ENCODE assay signal across 18 cellular contexts in the genomic region with DNA sequence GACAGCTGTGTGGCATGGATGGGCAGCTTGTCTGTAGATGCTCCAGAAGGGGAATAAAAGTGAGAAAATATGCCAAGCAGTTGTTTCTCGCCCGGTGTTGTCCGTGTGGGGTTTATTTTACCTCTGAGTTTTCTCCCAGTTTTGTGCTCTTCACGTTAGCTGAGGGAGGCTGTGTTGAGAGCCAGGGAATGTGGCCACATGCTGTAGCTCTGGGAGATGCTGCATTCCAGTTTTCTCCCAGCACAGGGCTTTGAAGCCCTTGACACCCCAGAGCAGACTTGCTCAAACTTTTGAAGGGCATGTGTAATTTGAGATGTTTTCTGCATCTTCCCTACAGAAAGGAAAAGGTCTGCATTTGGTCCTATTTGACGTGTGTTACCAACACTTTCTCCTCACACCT.
DNase-seq lines count a peak whose midpoint lies in the region; ATAC-seq and TF ChIP-seq lines count a peak whose summit lies in the region.
"Had no signal": no experiment of that assay in that cellular context is flagged by ENCODE, and none has a peak within 500 bp of the region (broad histone marks: within the 10 kb centered on the region; RNA-seq: fewer than 3 reads in every experiment).

No MANE protein-coding gene starts in this region.

- H3K27ac ChIP-seq in AG04450 (ENCODE audit: low read depth, low read length) (peak overlapping the region; percentile 52), IMR-90 (ENCODE audit: insufficient read depth, low read length) (no peak overlapping the region), osteoblast (ENCODE audit: low read depth, low read length) (peak overlapping the region; percentile 47)

- no peaks in the 10 kb centered on the region for H3K9me3 ChIP-seq in AG04450 (ENCODE audit: control insufficient read depth, insufficient read depth, low read length)
- H3K9me3 ChIP-seq in IMR-90 (ENCODE audit: control insufficient read depth, insufficient read depth, low read length), result no peaks in the 10 kb centered on the region
- H3K9me3 ChIP-seq in osteoblast (ENCODE audit: low read depth, low read length), result no peaks in the 10 kb centered on the region
- H3K9me3 ChIP-seq: MG63 had no signal

- H3K79me2 ChIP-seq in osteoblast (ENCODE audit: insufficient read depth, low read length), result peaks cover 87% of the 10 kb centered on the region

- H2BK20ac ChIP-seq in IMR-90 (ENCODE audit: low read depth, low read length), result no peak overlapping the region

- H3K18ac ChIP-seq in IMR-90 (ENCODE audit: low read depth, low read length), result no peak overlapping the region

- peaks cover 7% of the 10 kb centered on the region for H3K36me3 ChIP-seq in IMR-90 (ENCODE audit: control insufficient read depth, insufficient read depth, low read length)
- H3K36me3 ChIP-seq in osteoblast (ENCODE audit: insufficient read depth, low read length), result peaks cover 18% of the 10 kb centered on the region

- dilution Hi-C loops in IMR-90 (cut with HindIII; ENCODE audit: low sequenced_read_pairs, unreplicated experiment), result no loop called here

- H3K79me1 ChIP-seq in IMR-90 (ENCODE audit: low read depth in 1 of 2, low read length in 2 of 2), result peaks cover 51 to 89% of the 10 kb centered on the region in 2 experiments

- H3K14ac ChIP-seq in IMR-90 (replicated peaks; ENCODE audit: low read depth, low read length), result peak overlapping the region; percentile 45; the same call in 1 of the 2 replicates

- no peak overlapping the region for H3K27ac Mint-ChIP-seq in natural killer cell
- H3K27ac Mint-ChIP-seq: activated naive CD4-positive, alpha-beta T cell treated with anti-CD3 and anti-CD28 coated beads, Interleukin-2, amount 50 U/mL, for 24 hours; T-cell had no signal

- peaks cover 35% of the 10 kb centered on the region for H3K9me1 ChIP-seq in IMR-90 (ENCODE audit: insufficient read depth, low read length)

- H3K9ac ChIP-seq in IMR-90 (ENCODE audit: low read depth, low read length), result no peak overlapping the region

- H2AK5ac ChIP-seq in IMR-90 (ENCODE audit: low read depth, low read length), result no peak overlapping the region

- no peak overlapping the region for H4K8ac ChIP-seq in IMR-90 (ENCODE audit: low read depth in 2 of 2, low read length in 2 of 2)

- H3K56ac ChIP-seq in IMR-90 (ENCODE audit: extremely low read depth, insufficient read depth, low read length), result no peak overlapping the region

- H4K5ac ChIP-seq in IMR-90 (ENCODE audit: low read depth, low read length), result no peak overlapping the region

- no CpG with 5 or more reads among the region's 5 CpGs for WGBS in IMR-90 (ENCODE audit: extremely low coverage in 2 of 2, insufficient read length in 1 of 2), 2 experiments

- H2BK5ac ChIP-seq in IMR-90 (ENCODE audit: low read depth, low read length, poor library complexity, severe bottlenecking), result no peak overlapping the region

- 0 out of 2 replicates have a peak overlapping the region, but pooled peaks have one; percentile 56 for H3K23ac ChIP-seq in IMR-90 (ENCODE audit: low read depth, low read length)

- intact Hi-C loops in IMR-90 (cut with micrococcal nuclease) (no loop called here), natural killer cell (cut with micrococcal nuclease) (no loop called here)

- H3K36me3 Mint-ChIP-seq in natural killer cell, result peaks cover 1% of the 10 kb centered on the region

- peak overlapping the region; percentile 20 for H4K91ac ChIP-seq in IMR-90 (ENCODE audit: insufficient read depth, low read depth, low read length)

- H4K20me1 ChIP-seq in IMR-90 (ENCODE audit: insufficient read depth, low read length) (peaks cover 51% of the 10 kb centered on the region), osteoblast (ENCODE audit: insufficient read depth, low read length) (peaks cover 8% of the 10 kb centered on the region)

- TF ChIP-seq RAD21 in IMR-90 (IDR thresholded peaks at IDR 0.05; ENCODE audit: low read length), result no peak

- TF ChIP-seq CTCF in AG04450 (IDR thresholded peaks at IDR 0.05; ENCODE audit: low read depth, low read length) (no peak), IMR-90 (conservative IDR thresholded peaks at IDR 0.05; ENCODE audit: low read depth, low read length) (no peak), osteoblast (IDR thresholded peaks at IDR 0.05; ENCODE audit: extremely low read depth, low read depth, low read length) (no peak), natural killer cell (IDR thresholded peaks at IDR 0.05) (no peak)

- no peak overlapping the region for H3K4me3 Mint-ChIP-seq in natural killer cell
- H3K4me3 Mint-ChIP-seq: activated naive CD4-positive, alpha-beta T cell treated with anti-CD3 and anti-CD28 coated beads, Interleukin-2, amount 50 U/mL, for 24 hours; activated T-cell treated with anti-CD3 and anti-CD28 coated beads, Interleukin-2, amount 50 U/mL, for 4 hours; T-cell had no signal

- H3K4me3 ChIP-seq in AG04450 (ENCODE audit: low read depth, low read length), result no peak overlapping the region
- H3K4me3 ChIP-seq in IMR-90 (ENCODE audit: insufficient read depth, low read depth, low read length), result no peak overlapping the region
- no peak overlapping the region for H3K4me3 ChIP-seq in osteoblast (ENCODE audit: insufficient read depth, low read length)
- H3K4me3 ChIP-seq: MG63 had no signal

- H3K27me3 Mint-ChIP-seq in natural killer cell (ENCODE audit: low read depth in 2 of 2), result no peaks in the 10 kb centered on the region
- H3K27me3 Mint-ChIP-seq: activated naive CD4-positive, alpha-beta T cell treated with anti-CD3 and anti-CD28 coated beads, Interleukin-2, amount 50 U/mL, for 24 hours; T-cell had no signal

- H2AFZ ChIP-seq in IMR-90 (replicated peaks; ENCODE audit: low read length, poor library complexity) (no peak overlapping the region), osteoblast (ENCODE audit: low read length) (no peak overlapping the region)

- in situ Hi-C loops in IMR-90 (cut with MboI; ENCODE audit: low sequenced_read_pairs), result no loop called here

- H3K4me1 Mint-ChIP-seq in natural killer cell, result peaks cover 17 to 26% of the 10 kb centered on the region in 2 donors

- H2AK9ac ChIP-seq in IMR-90 (replicated peaks; ENCODE audit: low read depth, low read length, poor library complexity), result peak overlapping the region; percentile 23

- DNase-seq in AG04450 (ENCODE audit: low read depth, low spot score), result no peak
- DNase-seq in IMR-90, result peak; percentile 36
- DNase-seq in fibroblast of peridontal ligament (ENCODE audit: extremely low read depth), result peak; percentile 31
- DNase-seq in osteoblast (ENCODE audit: insufficient read length, low spot score, missing footprints), result no peak
- DNase-seq in MV-4-11 (lab: John Stamatoyannopoulos, UW), result no peak
- DNase-seq in NCI-H1092 (lab: John Stamatoyannopoulos, UW), result no peak
- DNase-seq in NCI-H146 treated with DMSO at 0.1 percent for 48 hours (lab: John Stamatoyannopoulos, UW; ENCODE audit: unreplicated experiment), result no peak
- no peak for DNase-seq in natural killer cell
- DNase-seq: ACHN; activated CD4-positive, alpha-beta T cell treated with anti-CD3 and anti-CD28 coated beads, Interleukin-2, amount 50 U/mL, for 48 hours; activated T-cell treated with anti-CD3 and anti-CD28 coated beads, Interleukin-2, amount 50 U/mL, for 4 hours; effector CD8-positive, alpha-beta T cell; MG63; NCI-H187 treated with DMSO at 0.1 percent for 48 hours; posterior cingulate gyrus; stimulated activated naive CD4-positive, alpha-beta T cell treated with Interleukin-2 at 50 U/mL for 16 hours; T-cell had no signal

- no peaks in the 10 kb centered on the region for H3K27me3 ChIP-seq in AG04450 (ENCODE audit: control insufficient read depth, insufficient read depth, low read length)
- no peaks in the 10 kb centered on the region for H3K27me3 ChIP-seq in IMR-90 (ENCODE audit: control insufficient read depth, insufficient read depth, low read length)
- H3K27me3 ChIP-seq in osteoblast (ENCODE audit: insufficient read depth, low read length), result no peaks in the 10 kb centered on the region
- H3K27me3 ChIP-seq: MG63 had no signal

- no peaks in the 10 kb centered on the region for H3K9me3 Mint-ChIP-seq in natural killer cell
- H3K9me3 Mint-ChIP-seq: activated naive CD4-positive, alpha-beta T cell treated with anti-CD3 and anti-CD28 coated beads, Interleukin-2, amount 50 U/mL, for 24 hours; activated T-cell treated with anti-CD3 and anti-CD28 coated beads, Interleukin-2, amount 50 U/mL, for 4 hours; T-cell had no signal

- BruUV-seq in IMR-90 (replicated peaks; lab: Mats Ljungman, UMichigan), result no TSS peak

- no peak overlapping the region for H2BK120ac ChIP-seq in IMR-90 (ENCODE audit: low read depth, low read length)

- no peak overlapping the region for H3K4ac ChIP-seq in IMR-90 (ENCODE audit: low read depth, low read length)

- no peak for TF ChIP-seq POLR2A in IMR-90 (IDR thresholded peaks at IDR 0.05; ENCODE audit: low read depth, low read length)

- ATAC-seq in IMR-90 (ENCODE audit: low read depth) (peak; percentile 81), natural killer cell (no peak)
- ATAC-seq: activated T-cell treated with anti-CD3 and anti-CD28 coated beads, Interleukin-2, amount 50 U/mL, for 4 hours; T-cell had no signal

- no peak overlapping the region for H2BK15ac ChIP-seq in IMR-90 (ENCODE audit: low read depth, low read length)

- POLR2A ChIA-PET in AG04450 (lab: Yijun Ruan, JAX) (interaction anchor here (1.1 to 1.6 kb wide), 2 partner anchors 9 to 19 kb away, joined by 3 to 4 read pairs; no protein-coding TSS in a partner anchor), IMR-90 (lab: Charles Lee; ENCODE audit: unreplicated experiment) (no interaction called here)

- no peak overlapping the region for H3K4me2 ChIP-seq in IMR-90 (ENCODE audit: low read depth, low read length)
- no peak overlapping the region for H3K4me2 ChIP-seq in osteoblast (ENCODE audit: insufficient read depth, low read length)

- CTCF ChIA-PET in AG04450 (lab: Charles Lee) (interaction anchor here (0.6 to 1.0 kb wide), 2 partner anchors 445 to 499 kb away, joined by 3 read pairs; no protein-coding TSS in a partner anchor), IMR-90 (lab: Yijun Ruan, JAX) (no interaction called here)

- peaks cover 11% of the 10 kb centered on the region for H3K4me1 ChIP-seq in IMR-90 (ENCODE audit: control insufficient read depth, insufficient read depth, low read length)
- H3K4me1 ChIP-seq in osteoblast (ENCODE audit: insufficient read depth, low read length), result peaks cover 26% of the 10 kb centered on the region

TF ChIP-seq in IMR-90, 13 proteins besides CTCF, POLR2A, EP300 and RAD21 (continues in another document):
- TF ChIP-seq CHD1 (IDR thresholded peaks at IDR 0.05; ENCODE audit: low read depth, low read length) (no peak), SMC3 (IDR thresholded peaks at IDR 0.05; ENCODE audit: low read depth, low read length) (no peak)
- TF ChIP-seq, protein P1, sequence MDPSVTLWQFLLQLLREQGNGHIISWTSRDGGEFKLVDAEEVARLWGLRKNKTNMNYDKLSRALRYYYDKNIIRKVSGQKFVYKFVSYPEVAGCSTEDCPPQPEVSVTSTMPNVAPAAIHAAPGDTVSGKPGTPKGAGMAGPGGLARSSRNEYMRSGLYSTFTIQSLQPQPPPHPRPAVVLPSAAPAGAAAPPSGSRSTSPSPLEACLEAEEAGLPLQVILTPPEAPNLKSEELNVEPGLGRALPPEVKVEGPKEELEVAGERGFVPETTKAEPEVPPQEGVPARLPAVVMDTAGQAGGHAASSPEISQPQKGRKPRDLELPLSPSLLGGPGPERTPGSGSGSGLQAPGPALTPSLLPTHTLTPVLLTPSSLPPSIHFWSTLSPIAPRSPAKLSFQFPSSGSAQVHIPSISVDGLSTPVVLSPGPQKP (IDR thresholded peaks at IDR 0.05; ENCODE audit: borderline replicate concordance, low read depth, low read length), result no peak

Comparison
In these comparisons a context has a peak if more than half of its experiments do, and no peak if none do; other contexts are left out.
1. DNase-seq: peak in IMR-90 (single experiment) and fibroblast of peridontal ligament (single experiment); none in AG04450 (single experiment), osteoblast (single experiment), MV-4-11 (single experiment), NCI-H1092 (single experiment), NCI-H146 treated with DMSO at 0.1 percent for 48 hours (single experiment) and natural killer cell (single experiment).